27 cellular contexts compared by ENCODE assay signal in the genomic region with DNA sequence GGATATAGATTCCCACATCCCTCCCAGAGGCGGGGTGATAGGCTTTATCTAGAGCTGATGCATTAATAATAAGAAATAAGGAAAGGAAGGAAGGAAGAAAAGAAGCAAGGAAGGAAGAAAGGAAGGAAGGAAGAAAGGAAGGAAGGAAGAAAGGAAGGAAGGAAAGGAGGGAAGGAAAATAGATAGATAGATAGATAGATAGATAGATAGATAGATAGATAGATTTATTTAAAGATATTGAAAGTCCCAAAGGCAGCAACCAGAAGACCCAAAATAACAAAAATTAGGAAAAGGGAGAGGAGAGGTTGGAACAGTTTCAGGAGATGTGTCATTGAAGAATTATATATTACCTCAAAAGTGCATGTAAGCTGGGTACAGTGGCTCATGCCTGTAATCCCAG. TPM values are rescaled to one million over a fixed set of nuclear protein-coding genes. Genes with fewer than 3 reads are reported as not detected.
"Had no signal": no experiment of that assay in that cellular context is flagged by ENCODE, and none has a peak within 500 bp of the region (broad histone marks: within the 10 kb centered on the region; RNA-seq: fewer than 3 reads in every experiment).

No MANE protein-coding gene starts in this region.

- H3K27me3 ChIP-seq: dorsolateral prefrontal cortex, gastrocnemius medialis, left lung had no signal

- H3K27ac ChIP-seq: colonic mucosa, dorsolateral prefrontal cortex, epithelial cell of prostate, esophagus squamous epithelium, gastrocnemius medialis, heart right ventricle, left lung, lower lobe of right lung had no signal

- H3K4me1 ChIP-seq: colonic mucosa, lower lobe of right lung had no signal

- H3K36me3 Mint-ChIP-seq: mesothelial cell of epicardium had no signal

- H3K9me3 Mint-ChIP-seq: mesothelial cell of epicardium had no signal

- H3K36me3 ChIP-seq: colonic mucosa, esophagus squamous epithelium, gastrocnemius medialis, heart right ventricle, left lung, lower lobe of right lung had no signal

- ATAC-seq: esophagus mucosa, gastrocnemius medialis, heart right ventricle, left cardiac atrium, left lung, left ventricle myocardium superior, lower lobe of right lung had no signal

- H3K4me3 Mint-ChIP-seq: mesothelial cell of epicardium had no signal

- DNase-seq: colonic mucosa; cortex of kidney; dermis blood vessel endothelial cell; dorsolateral prefrontal cortex; effector CD4-positive, alpha-beta T cell; effector memory CD4-positive, alpha-beta T cell; erythroblast; esophagus squamous epithelium; foreskin melanocyte; gastrocnemius medialis; glutamatergic neuron; head of caudate nucleus; heart right ventricle; hippocampal formation; left cardiac atrium; left lung; left ventricle myocardium superior; lower lobe of right lung; mesenchymal stem cell had no signal

- H3K27ac Mint-ChIP-seq: mesothelial cell of epicardium had no signal

- H3K4me3 ChIP-seq: colonic mucosa, dorsolateral prefrontal cortex, esophagus squamous epithelium, gastrocnemius medialis, heart right ventricle, left lung, lower lobe of right lung had no signal

- H3K9me3 ChIP-seq: colonic mucosa, esophagus squamous epithelium, gastrocnemius medialis, heart right ventricle, left lung, lower lobe of right lung had no signal

RNA-seq across cellular contexts. Expression of gene SLC26A9, which starts 12.2 kb away (rescaled TPM):
- total RNA-seq: chondrocyte, colonic mucosa, dermis blood vessel endothelial cell, kidney epithelial cell, lung microvascular endothelial cell, mesenteric fat pad, mesothelial cell of epicardium had no signal

RNA-seq across cellular contexts. Expression of gene RAB7B, which starts 47.7 kb away (rescaled TPM):
- total RNA-seq: dermis blood vessel endothelial cell, glomerular endothelial cell, lung microvascular endothelial cell had no signal
